ENCODE assay signal across 8 cellular contexts in the genomic region with DNA sequence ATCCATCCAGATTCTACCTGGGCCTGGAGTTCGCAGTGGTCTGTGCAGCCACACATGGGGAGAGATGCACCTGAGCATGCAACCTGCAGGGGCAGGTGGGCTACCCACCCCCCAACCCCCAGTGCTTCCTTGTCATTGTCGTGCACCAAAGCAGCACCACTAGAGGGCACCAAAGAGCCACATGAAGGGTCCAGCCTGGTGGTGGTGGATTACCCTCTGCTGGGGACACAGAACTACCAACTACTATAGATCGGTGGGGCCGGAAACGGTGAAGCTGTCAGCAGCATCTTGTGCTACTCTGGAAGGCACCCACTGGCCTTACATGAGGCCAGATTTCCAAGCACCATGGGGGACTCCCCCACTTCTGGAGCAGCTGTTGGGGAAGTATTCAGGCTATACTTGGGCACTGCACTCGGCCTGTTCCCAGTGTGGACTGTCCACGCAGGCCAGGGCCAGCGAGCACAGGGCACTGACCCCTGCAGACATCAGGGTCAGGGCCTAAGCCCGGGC.
DNase-seq lines count a peak whose midpoint lies in the region; ATAC-seq, FAIRE-seq and TF ChIP-seq lines count a peak whose summit lies in the region.

No MANE protein-coding gene starts in this region.

- H3K4me2 ChIP-seq in H1 (ENCODE audit: insufficient read depth in 1 of 2, low read depth in 2 of 2, low read length in 2 of 2): no peak overlapping the region

- DNase-seq in BE2C: peak; percentile 92
- DNase-seq in HUDEP-2 (lab: John Stamatoyannopoulos, UW; ENCODE audit: unreplicated experiment in 76 of 76): peak in 67 of 76 experiments; percentile 4 to 80 (median 44)
- DNase-seq in NOMO-1 treated with dmso at 0.1 percent for 144 hours (lab: John Stamatoyannopoulos, UW; ENCODE audit: unreplicated experiment): peak; percentile 62
- peak; percentile 40 to 62 for DNase-seq in activated CD8-positive, alpha-beta memory T cell treated with anti-CD3 and anti-CD28 coated beads for 1 hour (ENCODE audit: extremely low read depth in 1 of 2, low read depth in 1 of 2)
- DNase-seq in H1 (ENCODE audit: low read depth in 1 of 2, low spot score in 2 of 2): peak; percentile 72 to 97
- peak; percentile 81 to 91 for DNase-seq in mesothelial cell of epicardium (ENCODE audit: low spot score in 2 of 2, unreplicated experiment in 2 of 2)
- DNase-seq in stimulated activated CD8-positive, alpha-beta memory T cell treated with anti-CD3 and anti-CD28 coated beads, Interleukin-2, amount 100 ng/mL, for 48 hours (ENCODE audit: low read depth in 2 of 2): peak; percentile 70 to 71

- no peak overlapping the region for H2AFZ ChIP-seq in H1 (ENCODE audit: low read length)

- POLR2A ChIA-PET in H1 (lab: Charles Lee; ENCODE audit: partially characterized antibody): no interaction called here

- no peak overlapping the region for H3K27ac Mint-ChIP-seq in mesothelial cell of epicardium

- no peak overlapping the region; the same call in 1 of the 2 replicates for H2BK15ac ChIP-seq in H1 (ENCODE audit: low read length)

- TF ChIP-seq CTCF in BE2C (IDR thresholded peaks at IDR 0.05; ENCODE audit: low read depth, low read length): peak; percentile 98
- TF ChIP-seq CTCF in H1 (IDR thresholded peaks at IDR 0.05; ENCODE audit: control extremely low read depth in 1 of 3, insufficient read depth in 1 of 3, low read depth in 1 of 3, low read length in 3 of 3): peak; percentile 87 to 99 (median 99)
- peak; percentile 91 for TF ChIP-seq CTCF in mesothelial cell of epicardium (IDR thresholded peaks at IDR 0.05; ENCODE audit: unreplicated experiment)

- H3K79me1 ChIP-seq in H1 (ENCODE audit: low read depth, low read length): no peaks in the 10 kb centered on the region

- H3K9ac ChIP-seq in H1 (replicated peaks in 1 of 4; ENCODE audit: extremely low read depth in 1 of 4, low read depth in 3 of 4, low read length in 3 of 4): no peak overlapping the region

- peak; percentile 69 for ATAC-seq in GM19397 (IDR thresholded peaks at IDR 0.05; ENCODE audit: unreplicated experiment)

- no peak overlapping the region; the same call in 1 of the 2 replicates for H2BK12ac ChIP-seq in H1 (ENCODE audit: low read depth, low read length)

- H2BK5ac ChIP-seq in H1 (ENCODE audit: low read depth, low read length): no peak overlapping the region

- peak; percentile 99 to 100 for TF ChIP-seq RAD21 in H1 (IDR thresholded peaks at IDR 0.05 in 1 of 2, conservative IDR thresholded peaks at IDR 0.05 in 1 of 2; ENCODE audit: low read depth in 2 of 2, low read length in 2 of 2)

- H3K27me3 Mint-ChIP-seq in mesothelial cell of epicardium (ENCODE audit: low read depth): peaks cover 6% of the 10 kb centered on the region

- H3K18ac ChIP-seq in H1 (ENCODE audit: extremely low read depth, low read length): no peak overlapping the region

- H3K56ac ChIP-seq in H1 (replicated peaks; ENCODE audit: insufficient read length, low read depth, low read length): no peak overlapping the region

- H3K36me3 Mint-ChIP-seq in mesothelial cell of epicardium: no peaks in the 10 kb centered on the region

- H3K4me1 Mint-ChIP-seq in mesothelial cell of epicardium: no peaks in the 10 kb centered on the region

- H4K91ac ChIP-seq in H1 (replicated peaks; ENCODE audit: insufficient read length, low read length): no peak overlapping the region

- no peak overlapping the region for H3K27ac ChIP-seq in H1 (ENCODE audit: low read depth, low read length)

- no peaks in the 10 kb centered on the region; the same call in 1 of the 2 replicates for H3K23me2 ChIP-seq in H1 (ENCODE audit: low read depth, low read length)

- no peaks in the 10 kb centered on the region for H3K9me3 ChIP-seq in BE2C
- no peaks in the 10 kb centered on the region for H3K9me3 ChIP-seq in H1 (ENCODE audit: insufficient read depth in 2 of 2, low read depth in 1 of 2, low read length in 1 of 2)

- no peak overlapping the region for H3K4me3 Mint-ChIP-seq in mesothelial cell of epicardium

- no peaks in the 10 kb centered on the region for H4K20me1 ChIP-seq in H1 (replicated peaks in 1 of 2; ENCODE audit: control insufficient read depth in 1 of 2, insufficient read depth in 2 of 2, low read length in 2 of 2)

- no peak overlapping the region for H3K14ac ChIP-seq in H1 (ENCODE audit: insufficient read length)

- 63% methylated on average over 9 of the region's 9 CpGs; no CpG with 5 or more reads in 1 of the 2 experiments for WGBS in H1 (ENCODE audit: extremely low coverage in 1 of 2, insufficient coverage in 1 of 2, insufficient read length in 1 of 2, insufficient replicate concordance in 2 of 2, low coverage in 1 of 2, low lambda C conversion rate in 2 of 2, missing lambda C conversion rate in 1 of 2), 2 experiments

- H4K8ac ChIP-seq in H1 (ENCODE audit: extremely low read depth, insufficient read depth, low read length): no peak overlapping the region

- TF ChIP-seq EP300 in H1 (IDR thresholded peaks at IDR 0.05; ENCODE audit: borderline replicate concordance in 1 of 2, low read depth in 2 of 2, low read length in 2 of 2): peak in 1 of 2 experiments; percentile 47; a peak in 1 of 3 replicates

- no peak overlapping the region for H2AK5ac ChIP-seq in H1 (ENCODE audit: low read depth, low read length)

- no peak overlapping the region for H3K4ac ChIP-seq in H1 (replicated peaks; ENCODE audit: insufficient read length, low read depth, low read length)

- H3K36me3 ChIP-seq in BE2C (no peaks in the 10 kb centered on the region), H1 (ENCODE audit: control insufficient read depth in 2 of 4, insufficient read depth in 4 of 4, low read length in 3 of 4) (no peaks in the 10 kb centered on the region; a peak in 1 of 8 replicates)

- CTCF ChIA-PET in H1 (lab: Charles Lee; ENCODE audit: partially characterized antibody): interaction anchor here (0.6 to 5.5 kb wide), 56 partner anchors 8 to 460 kb away, joined by 3 to 41 read pairs (median 4); no protein-coding TSS in a partner anchor

- TF ChIP-seq POLR2A in H1 (IDR thresholded peaks at IDR 0.05; ENCODE audit: control extremely low read depth in 1 of 2, low read depth in 2 of 2, low read length in 2 of 2): no peak

- H2BK20ac ChIP-seq in H1 (ENCODE audit: low read length): peak overlapping the region; percentile 3; the same call in 1 of the 2 replicates

- H3K9me3 Mint-ChIP-seq in mesothelial cell of epicardium: no peaks in the 10 kb centered on the region

- no peak overlapping the region for H4K5ac ChIP-seq in H1 (ENCODE audit: insufficient read length, low read depth, low read length)

- FAIRE-seq in H1 (lab: Jason Lieb, UNC): peak; percentile 72

- H3K4me3 ChIP-seq in BE2C (ENCODE audit: low read depth, low read length) (no peak overlapping the region), H1 (ENCODE audit: extremely low read depth in 1 of 4, insufficient read depth in 2 of 4, low read depth in 3 of 4, low read length in 4 of 4) (no peak overlapping the region)

- no peak overlapping the region for H3K23ac ChIP-seq in H1 (ENCODE audit: insufficient read length)

- H3K4me1 ChIP-seq in BE2C (peaks cover 8% of the 10 kb centered on the region), H1 (replicated peaks in 1 of 4; ENCODE audit: control insufficient read depth in 3 of 4, insufficient read depth in 4 of 4, low read length in 3 of 4) (peaks cover 0 to 9% (median 7%) of the 10 kb centered on the region in 4 experiments; a peak in 5 of 7 replicates)

- no peak overlapping the region for H2BK120ac ChIP-seq in H1 (replicated peaks; ENCODE audit: low read depth, low read length)

- H3K27me3 ChIP-seq in BE2C (no peaks in the 10 kb centered on the region), H1 (replicated peaks in 1 of 4; ENCODE audit: control insufficient read depth in 3 of 4, extremely low read depth in 1 of 4, insufficient read depth in 3 of 4, low read length in 3 of 4) (no peaks in the 10 kb centered on the region)

- no peaks in the 10 kb centered on the region for H3K79me2 ChIP-seq in H1 (ENCODE audit: control insufficient read depth in 1 of 2, insufficient read depth in 2 of 2, low read length in 2 of 2)

TF ChIP-seq in H1, 55 proteins besides CTCF, POLR2A, EP300 and RAD21:
- 0 out of 2 replicates have a peak, but pooled peaks have one; percentile 21 for TF ChIP-seq BACH1 (IDR thresholded peaks at IDR 0.05; ENCODE audit: low read length)
- no peak for TF ChIP-seq BCL11A (IDR thresholded peaks at IDR 0.05; ENCODE audit: low read depth in 2 of 2, low read length in 2 of 2)
- TF ChIP-seq CREB1 (IDR thresholded peaks at IDR 0.05): 0 out of 2 replicates have a peak, but pooled peaks have one; percentile 36
- TF ChIP-seq, protein P1, sequence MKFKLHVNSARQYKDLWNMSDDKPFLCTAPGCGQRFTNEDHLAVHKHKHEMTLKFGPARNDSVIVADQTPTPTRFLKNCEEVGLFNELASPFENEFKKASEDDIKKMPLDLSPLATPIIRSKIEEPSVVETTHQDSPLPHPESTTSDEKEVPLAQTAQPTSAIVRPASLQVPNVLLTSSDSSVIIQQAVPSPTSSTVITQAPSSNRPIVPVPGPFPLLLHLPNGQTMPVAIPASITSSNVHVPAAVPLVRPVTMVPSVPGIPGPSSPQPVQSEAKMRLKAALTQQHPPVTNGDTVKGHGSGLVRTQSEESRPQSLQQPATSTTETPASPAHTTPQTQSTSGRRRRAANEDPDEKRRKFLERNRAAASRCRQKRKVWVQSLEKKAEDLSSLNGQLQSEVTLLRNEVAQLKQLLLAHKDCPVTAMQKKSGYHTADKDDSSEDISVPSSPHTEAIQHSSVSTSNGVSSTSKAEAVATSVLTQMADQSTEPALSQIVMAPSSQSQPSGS (IDR thresholded peaks at IDR 0.05; ENCODE audit: low read length): no peak
- 0 out of 2 replicates have a peak, but pooled peaks have one; percentile 2 for TF ChIP-seq TEAD4 (IDR thresholded peaks at IDR 0.05; ENCODE audit: low read depth, low read length)
- TF ChIP-seq YY1 (IDR thresholded peaks at IDR 0.05; ENCODE audit: low read depth, low read length): peak; percentile 41; the same call in 1 of the 2 replicates
- TF ChIP-seq TCF12 (IDR thresholded peaks at IDR 0.05; ENCODE audit: low read depth, low read length): peak; percentile 49; the same call in 1 of the 2 replicates
- peak; percentile 72 for TF ChIP-seq MAX (IDR thresholded peaks at IDR 0.05)
